In genomic region chr4:175511861-175512260, GRCh38 we compare ENCODE assay signal across 15 cellular contexts.
DNase-seq lines count a peak whose midpoint lies in the region; ATAC-seq and TF ChIP-seq lines count a peak whose summit lies in the region.
"Had no signal": no experiment of that assay in that cellular context is flagged by ENCODE, and none has a peak within 500 bp of the region (broad histone marks: within the 10 kb centered on the region; RNA-seq: fewer than 3 reads in every experiment).

No MANE protein-coding gene starts in this region.

- H4K8ac ChIP-seq in IMR-90 (ENCODE audit: low read depth in 2 of 2, low read length in 2 of 2) = no peak overlapping the region

- H4K5ac ChIP-seq in IMR-90 (ENCODE audit: low read depth, low read length) = no peak overlapping the region

- CTCF ChIA-PET in IMR-90 (lab: Yijun Ruan, JAX) = no interaction called here

- H3K79me1 ChIP-seq in IMR-90 (ENCODE audit: low read depth in 1 of 2, low read length in 2 of 2) = no peaks in the 10 kb centered on the region

- H3K4me3 ChIP-seq in IMR-90 (ENCODE audit: insufficient read depth, low read depth, low read length) = no peak overlapping the region
- no peak overlapping the region for H3K4me3 ChIP-seq in esophagus muscularis mucosa

- H3K4me2 ChIP-seq in IMR-90 (ENCODE audit: low read depth, low read length) = no peak overlapping the region

- H4K20me1 ChIP-seq in IMR-90 (ENCODE audit: insufficient read depth, low read length) = no peaks in the 10 kb centered on the region

- no peak for TF ChIP-seq CTCF in IMR-90 (conservative IDR thresholded peaks at IDR 0.05; ENCODE audit: low read depth, low read length)
- no peak for TF ChIP-seq CTCF in esophagus muscularis mucosa (IDR thresholded peaks at IDR 0.05)

- no peak for ATAC-seq in IMR-90 (ENCODE audit: low read depth)

- DNase-seq in IMR-90 (no peak), brain pericyte (ENCODE audit: low read depth, low spot score) (peak; percentile 13), fibroblast of the conjunctiva (ENCODE audit: low read depth) (peak; percentile 21), stromal cell of bone marrow (ENCODE audit: low read depth) (peak; percentile 10), NCI-H524 treated with DMSO at 0.1 percent for 48 hours (lab: John Stamatoyannopoulos, UW) (no peak), esophagus muscularis mucosa (ENCODE audit: extremely low spot score) (no peak)
- no peak for DNase-seq in effector CD4-positive, alpha-beta T cell
- DNase-seq: ACHN; AML-193; CD4-positive, alpha-beta memory T cell; DMS153; DMS79; GDM1; HCEC 1CT had no signal

- no peak overlapping the region for H3K27ac ChIP-seq in IMR-90 (ENCODE audit: insufficient read depth, low read length)
- no peak overlapping the region for H3K27ac ChIP-seq in esophagus muscularis mucosa (replicated peaks in 1 of 4)
- H3K27ac ChIP-seq: C4-2B had no signal

- H2AK9ac ChIP-seq in IMR-90 (replicated peaks; ENCODE audit: low read depth, low read length, poor library complexity) = no peak overlapping the region

- H3K23ac ChIP-seq in IMR-90 (ENCODE audit: low read depth, low read length) = no peak overlapping the region

- H3K9me1 ChIP-seq in IMR-90 (ENCODE audit: insufficient read depth, low read length) = no peaks in the 10 kb centered on the region

- dilution Hi-C loops in IMR-90 (cut with HindIII; ENCODE audit: low sequenced_read_pairs, unreplicated experiment) = no loop called here

- no peak overlapping the region for H3K56ac ChIP-seq in IMR-90 (ENCODE audit: extremely low read depth, insufficient read depth, low read length)

- no peak for TF ChIP-seq RAD21 in IMR-90 (IDR thresholded peaks at IDR 0.05; ENCODE audit: low read length)

- H3K9me3 ChIP-seq in IMR-90 (ENCODE audit: control insufficient read depth, insufficient read depth, low read length) = no peaks in the 10 kb centered on the region
- H3K9me3 ChIP-seq in esophagus muscularis mucosa = no peaks in the 10 kb centered on the region

- TF ChIP-seq POLR2A in IMR-90 (IDR thresholded peaks at IDR 0.05; ENCODE audit: low read depth, low read length) (no peak), esophagus muscularis mucosa (IDR thresholded peaks at IDR 0.05; ENCODE audit: low read depth) (no peak)

- no peak overlapping the region for H2BK20ac ChIP-seq in IMR-90 (ENCODE audit: low read depth, low read length)

- no peak overlapping the region for H3K18ac ChIP-seq in IMR-90 (ENCODE audit: low read depth, low read length)

- no peak overlapping the region for H2AK5ac ChIP-seq in IMR-90 (ENCODE audit: low read depth, low read length)

- no CpG with 5 or more reads among the region's 1 CpG for WGBS in IMR-90 (ENCODE audit: extremely low coverage in 2 of 2, insufficient read length in 1 of 2), 2 experiments
- 91% methylated on average over 1 of the region's 1 CpG for WGBS in esophagus muscularis mucosa

- POLR2A ChIA-PET in IMR-90 (lab: Charles Lee; ENCODE audit: unreplicated experiment) = no interaction called here

- no peak overlapping the region for H2BK120ac ChIP-seq in IMR-90 (ENCODE audit: low read depth, low read length)

- no peak overlapping the region for H3K9ac ChIP-seq in IMR-90 (ENCODE audit: low read depth, low read length)

- no peak overlapping the region for H2BK15ac ChIP-seq in IMR-90 (ENCODE audit: low read depth, low read length)

- BruUV-seq in IMR-90 (replicated peaks; lab: Mats Ljungman, UMichigan) = no TSS peak

- H2AFZ ChIP-seq in IMR-90 (replicated peaks; ENCODE audit: low read length, poor library complexity) = no peak overlapping the region

- no peak overlapping the region for H2BK5ac ChIP-seq in IMR-90 (ENCODE audit: low read depth, low read length, poor library complexity, severe bottlenecking)

- no peak for TF ChIP-seq EP300 in esophagus muscularis mucosa (IDR thresholded peaks at IDR 0.05)

- H3K4ac ChIP-seq in IMR-90 (ENCODE audit: low read depth, low read length) = no peak overlapping the region

- in situ Hi-C loops in IMR-90 (cut with MboI; ENCODE audit: low sequenced_read_pairs) = no loop called here

- H4K91ac ChIP-seq in IMR-90 (ENCODE audit: insufficient read depth, low read depth, low read length) = no peak overlapping the region

- intact Hi-C loops in IMR-90 (cut with micrococcal nuclease) (no loop called here), esophagus muscularis mucosa (cut with DNase I) (no loop called here)

- H3K36me3 ChIP-seq in IMR-90 (ENCODE audit: control insufficient read depth, insufficient read depth, low read length) (no peaks in the 10 kb centered on the region), esophagus muscularis mucosa (no peaks in the 10 kb centered on the region)

- H3K27me3 ChIP-seq in IMR-90 (ENCODE audit: control insufficient read depth, insufficient read depth, low read length) (no peaks in the 10 kb centered on the region), esophagus muscularis mucosa (no peaks in the 10 kb centered on the region)

- no peak overlapping the region for H3K14ac ChIP-seq in IMR-90 (replicated peaks; ENCODE audit: low read depth, low read length)

- H3K4me1 ChIP-seq in IMR-90 (ENCODE audit: control insufficient read depth, insufficient read depth, low read length) (no peaks in the 10 kb centered on the region), esophagus muscularis mucosa (no peaks in the 10 kb centered on the region)

TF ChIP-seq in IMR-90, 13 proteins besides CTCF, POLR2A, EP300 and RAD21:
- TF ChIP-seq ELK1 (IDR thresholded peaks at IDR 0.05; ENCODE audit: borderline replicate concordance, low read depth, low read length) (no peak), BHLHE40 (IDR thresholded peaks at IDR 0.05; ENCODE audit: low read depth, low read length) (no peak), MAZ (IDR thresholded peaks at IDR 0.05; ENCODE audit: borderline replicate concordance, low read depth, low read length) (no peak), MAFK (IDR thresholded peaks at IDR 0.05; ENCODE audit: low read depth, low read length) (no peak), CEBPB (IDR thresholded peaks at IDR 0.05; ENCODE audit: low read depth, low read length) (peak; percentile 45), MXI1 (IDR thresholded peaks at IDR 0.05; ENCODE audit: borderline replicate concordance, low read depth, low read length) (no peak)

Comparison
In these comparisons a context has a peak if more than half of its experiments do, and no peak if none do; other contexts are left out.
1. DNase-seq: peak in brain pericyte (single experiment), fibroblast of the conjunctiva (single experiment) and stromal cell of bone marrow (single experiment); none in IMR-90 (single experiment), effector CD4-positive, alpha-beta T cell (single experiment), NCI-H524 treated with DMSO at 0.1 percent for 48 hours (single experiment) and esophagus muscularis mucosa (single experiment).